In genomic region chr20:16018881-16019280, GRCh38 we compare ENCODE assay signal across 25 cellular contexts.
"Had no signal": no experiment of that assay in that cellular context is flagged by ENCODE, and none has a peak within 500 bp of the region (broad histone marks: within the 10 kb centered on the region; RNA-seq: fewer than 3 reads in every experiment).

No MANE protein-coding gene starts in this region.

- H3K27me3 ChIP-seq: body of pancreas, ovary, right atrium auricular region, tibial artery had no signal

- H3K27ac ChIP-seq: body of pancreas, heart right ventricle, lower lobe of right lung, ovary, prostate gland, right atrium auricular region, tibial artery, VCaP had no signal

- H3K4me1 Mint-ChIP-seq: activated CD4-positive, alpha-beta T cell treated with anti-CD3 and anti-CD28 coated beads, Interleukin-2, amount 10 ng/mL, durations not matched to agents 7 days and 5 days; activated CD8-positive, alpha-beta memory T cell treated with anti-CD3 and anti-CD28 coated beads, Interleukin-2, amount 10 ng/mL, durations not matched to agents 7 days and 5 days; T-cell had no signal

- H3K4me3 Mint-ChIP-seq: activated CD4-positive, alpha-beta T cell treated with anti-CD3 and anti-CD28 coated beads, Interleukin-2, amount 10 ng/mL, durations not matched to agents 7 days and 5 days; activated CD8-positive, alpha-beta memory T cell treated with anti-CD3 and anti-CD28 coated beads, Interleukin-2, amount 10 ng/mL, durations not matched to agents 7 days and 5 days; activated CD8-positive, alpha-beta T cell treated with anti-CD3 and anti-CD28 coated beads for 36 hours; activated naive CD8-positive, alpha-beta T cell treated with anti-CD3 and anti-CD28 coated beads, Interleukin-2, amount 50 U/mL, for 24 hours; activated T-helper 1 cell treated with anti-CD3 and anti-CD28 coated beads, Interleukin-12 subunit alpha, Interleukin-12 subunit beta, Interleukin-2, Interleukin-4 antibody, amounts not matched to agents 30 ng/mL and 10 ng/mL and 1 ng/mL, durations not matched to agents 14 hours and 24 hours and 36 hours; natural killer cell; stimulated activated naive CD8-positive, alpha-beta T cell treated with anti-CD3 and anti-CD28 coated beads, Interleukin-15, Interleukin-2, amounts not matched to agents 100 ng/mL and 50 ng/mL, for 24 hours; T-cell; T-helper 2 cell treated with Interferon-gamma antibody and Interleukin-4, amounts not matched to agents 5 μg/mL and 100 μg/mL, for 36 hours had no signal

- H3K27me3 Mint-ChIP-seq: activated CD4-positive, alpha-beta T cell treated with anti-CD3 and anti-CD28 coated beads, Interleukin-2, amount 10 ng/mL, durations not matched to agents 7 days and 5 days; activated CD8-positive, alpha-beta memory T cell treated with anti-CD3 and anti-CD28 coated beads, Interleukin-2, amount 10 ng/mL, durations not matched to agents 7 days and 5 days; activated CD8-positive, alpha-beta T cell treated with anti-CD3 and anti-CD28 coated beads for 36 hours; activated naive CD8-positive, alpha-beta T cell treated with anti-CD3 and anti-CD28 coated beads, Interleukin-2, amount 50 U/mL, for 24 hours; stimulated activated naive CD8-positive, alpha-beta T cell treated with anti-CD3 and anti-CD28 coated beads, Interleukin-15, Interleukin-2, amounts not matched to agents 100 ng/mL and 50 ng/mL, for 24 hours; T-cell had no signal

- H3K36me3 ChIP-seq: heart right ventricle, lower lobe of right lung, ovary, prostate gland, right atrium auricular region, tibial artery had no signal

- DNase-seq: activated CD4-positive, alpha-beta T cell treated with anti-CD3 and anti-CD28 coated beads, Interleukin-2, amount 10 ng/mL, durations not matched to agents 7 days and 5 days; activated CD8-positive, alpha-beta memory T cell treated with anti-CD3 and anti-CD28 coated beads, Interleukin-2, amount 10 ng/mL, durations not matched to agents 7 days and 5 days; activated CD8-positive, alpha-beta T cell treated with anti-CD3 and anti-CD28 coated beads for 36 hours; activated gamma-delta T cell; activated naive CD4-positive, alpha-beta T cell treated with anti-CD3 and anti-CD28 coated beads, Interleukin-2, amount 50 U/mL, for 16 hours; activated naive CD8-positive, alpha-beta T cell treated with anti-CD3 and anti-CD28 coated beads, Interleukin-2, amount 50 U/mL, for 24 hours; activated T-cell treated with anti-CD3 and anti-CD28 coated beads for 4 hours; anterior cingulate cortex; body of pancreas; caudate nucleus; effector memory CD4-positive, alpha-beta T cell; heart right ventricle; lower lobe of right lung; natural killer cell; ovary; stimulated activated CD4-positive, alpha-beta T cell treated with anti-CD3 and anti-CD28 coated beads, Interleukin-12 subunit alpha, Interleukin-12 subunit beta, amount 100 ng/mL, for 4 hours; stimulated activated CD4-positive, alpha-beta T cell treated with anti-CD3 and anti-CD28 coated beads, Interleukin-4, amount 100 ng/mL, for 4 hours; T-cell; tibial artery had no signal

- H3K36me3 Mint-ChIP-seq: activated CD8-positive, alpha-beta memory T cell treated with anti-CD3 and anti-CD28 coated beads, Interleukin-2, amount 10 ng/mL, durations not matched to agents 7 days and 5 days; natural killer cell; T-cell had no signal

- H3K27ac Mint-ChIP-seq: activated CD4-positive, alpha-beta T cell treated with anti-CD3 and anti-CD28 coated beads, Interleukin-2, amount 10 ng/mL, durations not matched to agents 7 days and 5 days; activated CD8-positive, alpha-beta memory T cell treated with anti-CD3 and anti-CD28 coated beads, Interleukin-2, amount 10 ng/mL, durations not matched to agents 7 days and 5 days; activated CD8-positive, alpha-beta T cell treated with anti-CD3 and anti-CD28 coated beads for 36 hours; activated naive CD8-positive, alpha-beta T cell treated with anti-CD3 and anti-CD28 coated beads, Interleukin-2, amount 50 U/mL, for 24 hours; activated T-helper 1 cell treated with anti-CD3 and anti-CD28 coated beads, Interleukin-12 subunit alpha, Interleukin-12 subunit beta, Interleukin-2, Interleukin-4 antibody, amounts not matched to agents 30 ng/mL and 10 ng/mL and 1 ng/mL, durations not matched to agents 14 hours and 24 hours and 36 hours; natural killer cell; stimulated activated naive CD8-positive, alpha-beta T cell treated with anti-CD3 and anti-CD28 coated beads, Interleukin-15, Interleukin-2, amounts not matched to agents 100 ng/mL and 50 ng/mL, for 24 hours; T-cell; T-helper 2 cell treated with Interferon-gamma antibody and Interleukin-4, amounts not matched to agents 5 μg/mL and 100 μg/mL, for 36 hours had no signal

- H3K9me3 ChIP-seq: body of pancreas, heart right ventricle, lower lobe of right lung, ovary, prostate gland, right atrium auricular region, tibial artery had no signal

- H3K4me1 ChIP-seq: body of pancreas, heart right ventricle, lower lobe of right lung, prostate gland, right atrium auricular region, tibial artery had no signal

- H3K9me3 Mint-ChIP-seq: activated naive CD8-positive, alpha-beta T cell treated with anti-CD3 and anti-CD28 coated beads, Interleukin-2, amount 50 U/mL, for 24 hours had no signal

- H3K4me3 ChIP-seq: body of pancreas, heart right ventricle, lower lobe of right lung, ovary, prostate gland, right atrium auricular region, tibial artery had no signal
